8 cellular contexts compared by ENCODE assay signal in the genomic region with DNA sequence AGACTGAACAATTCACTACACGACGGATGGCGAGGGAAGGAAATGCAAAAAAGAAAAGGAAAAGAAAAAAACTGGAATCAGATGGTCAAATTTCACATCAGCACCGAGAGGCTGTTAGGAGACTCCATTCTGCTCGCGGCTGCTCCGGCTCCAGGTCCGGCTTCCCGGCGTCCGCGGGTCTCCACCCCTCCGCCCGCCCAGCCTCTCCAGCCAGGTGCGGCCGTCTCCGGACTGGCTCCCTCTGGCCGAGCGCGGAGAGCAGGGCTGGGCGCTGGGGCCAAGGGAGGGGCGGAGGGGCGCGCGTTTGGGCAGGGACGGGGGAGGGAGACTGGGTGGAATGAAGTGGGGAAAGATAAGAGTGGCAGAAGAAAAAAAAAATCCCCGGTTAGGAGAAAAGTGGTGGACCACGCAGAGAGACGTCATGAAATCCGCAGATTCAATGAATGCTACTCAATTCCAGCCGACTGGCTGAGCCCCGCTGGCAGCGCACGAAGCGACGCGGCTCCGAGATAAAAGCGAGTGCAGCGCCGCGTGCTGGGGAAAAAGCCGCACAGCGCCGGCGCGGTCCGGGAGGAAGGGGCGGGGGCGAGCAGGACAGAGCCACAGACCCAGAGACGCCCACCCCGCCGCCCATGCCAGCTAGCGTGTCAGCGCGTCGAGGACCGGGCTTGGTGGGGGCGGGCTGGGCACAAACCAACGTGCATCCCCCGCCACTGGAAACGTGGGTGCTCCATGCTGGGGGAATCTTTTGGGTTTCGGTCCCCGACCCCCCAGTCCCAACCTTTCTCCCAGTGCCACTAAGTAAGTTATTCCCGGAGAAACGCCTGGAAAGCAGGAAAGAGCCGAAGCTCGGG. TPM values are rescaled to one million over a fixed set of nuclear protein-coding genes. Genes with fewer than 3 reads are reported as not detected.
DNase-seq lines count a peak whose midpoint lies in the region; ATAC-seq lines count a peak whose summit lies in the region.

A gene with protein sequence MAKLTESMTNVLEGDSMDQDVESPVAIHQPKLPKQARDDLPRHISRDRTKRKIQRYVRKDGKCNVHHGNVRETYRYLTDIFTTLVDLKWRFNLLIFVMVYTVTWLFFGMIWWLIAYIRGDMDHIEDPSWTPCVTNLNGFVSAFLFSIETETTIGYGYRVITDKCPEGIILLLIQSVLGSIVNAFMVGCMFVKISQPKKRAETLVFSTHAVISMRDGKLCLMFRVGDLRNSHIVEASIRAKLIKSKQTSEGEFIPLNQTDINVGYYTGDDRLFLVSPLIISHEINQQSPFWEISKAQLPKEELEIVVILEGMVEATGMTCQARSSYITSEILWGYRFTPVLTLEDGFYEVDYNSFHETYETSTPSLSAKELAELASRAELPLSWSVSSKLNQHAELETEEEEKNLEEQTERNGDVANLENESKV (minus strand): TSS at position 517 of the 854 bp plus-strand sequence. CDS start 75,775 bp downstream, outside the sequence.

- no peak within 1 kb of the TSS for H3K27ac Mint-ChIP-seq in immature natural killer cell

- peaks cover 9 to 21% (median 15%) of the 10 kb centered on the region in 3 donors for H3K27me3 Mint-ChIP-seq in immature natural killer cell (ENCODE audit: low read depth in 3 of 3)

- H3K27ac ChIP-seq in stomach smooth muscle (ENCODE audit: low read length): no peak within 1 kb of the TSS

- no peaks in the 10 kb centered on the region for H3K36me3 ChIP-seq in stomach smooth muscle (ENCODE audit: control insufficient read depth in 2 of 2, insufficient read depth in 2 of 2, low read length in 2 of 2)

- H3K4me3 Mint-ChIP-seq in immature natural killer cell: peak within 1 kb of the TSS in 1 of 5 donors; percentile 28

- ATAC-seq in GM21390 (IDR thresholded peaks at IDR 0.05; ENCODE audit: unreplicated experiment): no peak

- no peaks in the 10 kb centered on the region for H3K4me1 Mint-ChIP-seq in immature natural killer cell

- H3K9ac ChIP-seq in stomach smooth muscle (ENCODE audit: low read length in 2 of 2): no peak within 1 kb of the TSS

- peaks cover 0 to 4% (median 0%) of the 10 kb centered on the region in 6 donors for H3K9me3 Mint-ChIP-seq in immature natural killer cell

- H3K4me3 ChIP-seq in iPS-18c (ENCODE audit: insufficient read depth, low read depth, low read length) (peak within 1 kb of the TSS; percentile 77), stomach smooth muscle (ENCODE audit: low read length in 2 of 2) (peak within 1 kb of the TSS; percentile 11 to 16)

- DNase-seq in GM03348 (ENCODE audit: low spot score): peak; percentile 88
- DNase-seq in NCI-H1694 (lab: John Stamatoyannopoulos, UW): peak; percentile 91
- peak; percentile 88 for DNase-seq in astrocyte of the hippocampus (ENCODE audit: low read depth, low spot score)
- no peak for DNase-seq in activated naive CD4-positive, alpha-beta T cell (lab: John Stamatoyannopoulos, UW)
- DNase-seq in immature natural killer cell: no peak

- peaks cover 35 to 39% of the 10 kb centered on the region in 2 donors for H3K27me3 ChIP-seq in stomach smooth muscle (ENCODE audit: control insufficient read depth in 1 of 2, insufficient read depth in 2 of 2, low read length in 2 of 2)

- H3K9me3 ChIP-seq in iPS-18c (ENCODE audit: control insufficient read depth, insufficient read depth, low read length) (no peaks in the 10 kb centered on the region), stomach smooth muscle (ENCODE audit: control insufficient read depth in 2 of 2, low read length in 2 of 2) (no peaks in the 10 kb centered on the region)

- peaks cover 9% of the 10 kb centered on the region for H3K4me1 ChIP-seq in stomach smooth muscle (ENCODE audit: control insufficient read depth, insufficient read depth, low read length)

- no peaks in the 10 kb centered on the region for H3K36me3 Mint-ChIP-seq in immature natural killer cell

RNA-seq across cellular contexts. Expression of the gene that starts here (rescaled TPM):
- polyA plus RNA-seq in immature natural killer cell: not detected

Comparison
In these comparisons a context has a peak if more than half of its experiments do, and no peak if none do; other contexts are left out.
1. DNase-seq: peak in GM03348 (single experiment), NCI-H1694 (single experiment) and astrocyte of the hippocampus (single experiment); none in activated naive CD4-positive, alpha-beta T cell (0 of 4) and immature natural killer cell (0 of 3).